ENCODE assay signal across 9 cellular contexts in the genomic region with DNA sequence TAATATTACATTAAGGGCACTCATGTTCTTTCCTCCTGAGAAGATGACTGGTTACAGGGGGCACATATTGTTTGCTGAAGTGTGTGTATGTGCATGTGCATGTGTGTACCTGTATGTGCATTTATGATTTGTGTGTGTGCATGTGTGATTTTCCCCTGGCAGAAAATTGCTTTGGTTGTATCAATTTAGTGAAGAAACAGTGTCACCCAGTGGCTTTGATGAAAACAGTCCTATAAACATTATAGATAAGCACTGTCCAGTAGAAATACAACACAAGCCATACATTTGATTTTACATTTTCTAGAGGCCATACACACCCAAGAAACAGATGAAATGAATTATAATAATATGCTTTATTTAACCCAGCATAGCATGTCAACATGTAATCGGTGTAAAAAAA. TPM values are rescaled to one million over a fixed set of nuclear protein-coding genes. Genes with fewer than 3 reads are reported as not detected.
DNase-seq lines count a peak whose midpoint lies in the region; ATAC-seq and TF ChIP-seq lines count a peak whose summit lies in the region.
"Had no signal": no experiment of that assay in that cellular context is flagged by ENCODE, and none has a peak within 500 bp of the region (broad histone marks: within the 10 kb centered on the region; RNA-seq: fewer than 3 reads in every experiment).

No MANE protein-coding gene starts in this region.

- no peaks in the 10 kb centered on the region for H3K27me3 ChIP-seq in BE2C
- no peaks in the 10 kb centered on the region for H3K27me3 ChIP-seq in IMR-90 (ENCODE audit: control insufficient read depth, insufficient read depth, low read length)
- H3K27me3 ChIP-seq in body of pancreas: peaks cover 0 to 3% of the 10 kb centered on the region in 2 donors

- H3K27me3 Mint-ChIP-seq in natural killer cell treated with Interleukin-12 subunit alpha and Interleukin-12 subunit beta and Interleukin-15 and Interleukin-18, amount 100 ng/mL, for 72 hours: peaks cover 17 to 18% of the 10 kb centered on the region in 2 donors

- H3K79me1 ChIP-seq in IMR-90 (ENCODE audit: low read depth in 1 of 2, low read length in 2 of 2): no peaks in the 10 kb centered on the region

- no peak overlapping the region for H4K5ac ChIP-seq in IMR-90 (ENCODE audit: low read depth, low read length)

- H3K14ac ChIP-seq in IMR-90 (replicated peaks; ENCODE audit: low read depth, low read length): no peak overlapping the region

- no peaks in the 10 kb centered on the region for H3K9me3 Mint-ChIP-seq in natural killer cell treated with Interleukin-12 subunit alpha and Interleukin-12 subunit beta and Interleukin-15 and Interleukin-18, amount 100 ng/mL, for 72 hours

- no peak overlapping the region for H2BK20ac ChIP-seq in IMR-90 (ENCODE audit: low read depth, low read length)

- H3K4me1 Mint-ChIP-seq in natural killer cell treated with Interleukin-12 subunit alpha and Interleukin-12 subunit beta and Interleukin-15 and Interleukin-18, amount 100 ng/mL, for 72 hours (ENCODE audit: low read depth in 2 of 2): no peaks in the 10 kb centered on the region

- H3K18ac ChIP-seq in IMR-90 (ENCODE audit: low read depth, low read length): no peak overlapping the region

- H4K91ac ChIP-seq in IMR-90 (ENCODE audit: insufficient read depth, low read depth, low read length): no peak overlapping the region

- H3K9ac ChIP-seq in IMR-90 (ENCODE audit: low read depth, low read length): no peak overlapping the region

- no TSS peak for BruUV-seq in IMR-90 (replicated peaks; lab: Mats Ljungman, UMichigan)

- H2AK9ac ChIP-seq in IMR-90 (replicated peaks; ENCODE audit: low read depth, low read length, poor library complexity): no peak overlapping the region

- H3K27ac Mint-ChIP-seq in natural killer cell treated with Interleukin-12 subunit alpha and Interleukin-12 subunit beta and Interleukin-15 and Interleukin-18, amount 100 ng/mL, for 72 hours: no peak overlapping the region

- no peak overlapping the region for H2BK120ac ChIP-seq in IMR-90 (ENCODE audit: low read depth, low read length)

- H3K4ac ChIP-seq in IMR-90 (ENCODE audit: low read depth, low read length): no peak overlapping the region

- H3K9me3 ChIP-seq in BE2C (no peaks in the 10 kb centered on the region), IMR-90 (ENCODE audit: control insufficient read depth, insufficient read depth, low read length) (no peaks in the 10 kb centered on the region), body of pancreas (no peaks in the 10 kb centered on the region)

- POLR2A ChIA-PET in IMR-90 (lab: Charles Lee; ENCODE audit: unreplicated experiment): no interaction called here
- POLR2A ChIA-PET in RWPE1 (lab: Yijun Ruan, JAX; ENCODE audit: low non-redundant PET): no interaction called here

- H3K4me1 ChIP-seq in BE2C (peaks cover 5% of the 10 kb centered on the region), IMR-90 (ENCODE audit: control insufficient read depth, insufficient read depth, low read length) (no peaks in the 10 kb centered on the region), body of pancreas (peaks cover 8% of the 10 kb centered on the region)

- H3K4me3 Mint-ChIP-seq in natural killer cell treated with Interleukin-12 subunit alpha and Interleukin-12 subunit beta and Interleukin-15 and Interleukin-18, amount 100 ng/mL, for 72 hours: no peak overlapping the region

- H2BK15ac ChIP-seq in IMR-90 (ENCODE audit: low read depth, low read length): no peak overlapping the region

- no peak overlapping the region for H3K56ac ChIP-seq in IMR-90 (ENCODE audit: extremely low read depth, insufficient read depth, low read length)

- H3K36me3 ChIP-seq in BE2C (no peaks in the 10 kb centered on the region), IMR-90 (ENCODE audit: control insufficient read depth, insufficient read depth, low read length) (no peaks in the 10 kb centered on the region), body of pancreas (replicated peaks in 1 of 2; ENCODE audit: insufficient read depth in 1 of 2, low read depth in 2 of 2) (no peaks in the 10 kb centered on the region)

- no peaks in the 10 kb centered on the region for H4K20me1 ChIP-seq in IMR-90 (ENCODE audit: insufficient read depth, low read length)

- no peak overlapping the region for H4K8ac ChIP-seq in IMR-90 (ENCODE audit: low read depth in 2 of 2, low read length in 2 of 2)

- no peak overlapping the region for H2AK5ac ChIP-seq in IMR-90 (ENCODE audit: low read depth, low read length)

- H3K4me3 ChIP-seq in BE2C (ENCODE audit: low read depth, low read length): no peak overlapping the region
- H3K4me3 ChIP-seq in IMR-90 (ENCODE audit: insufficient read depth, low read depth, low read length): no peak overlapping the region
- no peak overlapping the region for H3K4me3 ChIP-seq in body of pancreas

- no peak for TF ChIP-seq POLR2A in IMR-90 (IDR thresholded peaks at IDR 0.05; ENCODE audit: low read depth, low read length)
- TF ChIP-seq POLR2A in body of pancreas (IDR thresholded peaks at IDR 0.05): no peak

- no peak overlapping the region for H2BK5ac ChIP-seq in IMR-90 (ENCODE audit: low read depth, low read length, poor library complexity, severe bottlenecking)

- 0 out of 2 replicates have a peak, but pooled peaks have one; percentile 11 for ATAC-seq in IMR-90 (ENCODE audit: low read depth)
- no peak for ATAC-seq in body of pancreas
- no peak for ATAC-seq in natural killer cell treated with Interleukin-12 subunit alpha and Interleukin-12 subunit beta and Interleukin-15 and Interleukin-18, amount 100 ng/mL, for 72 hours

- in situ Hi-C loops in IMR-90 (cut with MboI; ENCODE audit: low sequenced_read_pairs): loop anchor here (10.0 kb wide), 1 partner anchor 462 kb away; no protein-coding TSS in a partner anchor

- TF ChIP-seq CTCF in BE2C (IDR thresholded peaks at IDR 0.05; ENCODE audit: low read depth, low read length) (peak; percentile 57), IMR-90 (conservative IDR thresholded peaks at IDR 0.05; ENCODE audit: low read depth, low read length) (peak; percentile 52), body of pancreas (IDR thresholded peaks at IDR 0.05) (peak in 6 of 7 experiments; percentile 19 to 61 (median 54)), RWPE1 (conservative IDR thresholded peaks at IDR 0.05; ENCODE audit: low read depth) (no peak)

- H3K4me2 ChIP-seq in IMR-90 (ENCODE audit: low read depth, low read length): no peak overlapping the region

- no CpG with 5 or more reads among the region's 1 CpG for WGBS in IMR-90 (ENCODE audit: extremely low coverage in 2 of 2, insufficient read length in 1 of 2), 2 experiments
- WGBS in body of pancreas, 2 donors: 80 to 85% methylated on average over 1 of the region's 1 CpG

- H3K27ac ChIP-seq in IMR-90 (ENCODE audit: insufficient read depth, low read length) (no peak overlapping the region), body of pancreas (no peak overlapping the region), RWPE1 (no peak overlapping the region)

- peak; percentile 13 for DNase-seq in BE2C
- peak; percentile 30 for DNase-seq in IMR-90
- no peak for DNase-seq in body of pancreas
- peak; percentile 40 for DNase-seq in left kidney (ENCODE audit: low read depth, low spot score)
- no peak for DNase-seq in natural killer cell treated with Interleukin-12 subunit alpha and Interleukin-12 subunit beta and Interleukin-15 and Interleukin-18, amount 100 ng/mL, for 72 hours (ENCODE audit: low spot score)
- no peak for DNase-seq in NCI-H510A treated with DMSO at 0.1 percent for 48 hours (lab: John Stamatoyannopoulos, UW)
- DNase-seq in nucleus accumbens (lab: John Stamatoyannopoulos, UW): no peak
- DNase-seq in RWPE1 (ENCODE audit: low spot score): no peak
- DNase-seq: NCI-H524 treated with DMSO at 0.1 percent for 48 hours had no signal

- CTCF ChIA-PET in IMR-90 (lab: Yijun Ruan, JAX) (interaction anchor here (0.6 to 1.2 kb wide), 4 partner anchors 18 to 640 kb away, joined by 3 read pairs; no protein-coding TSS in a partner anchor), RWPE1 (lab: Yijun Ruan, JAX) (no interaction called here)

- no peak overlapping the region for H2AFZ ChIP-seq in IMR-90 (replicated peaks; ENCODE audit: low read length, poor library complexity)

- intact Hi-C loops in IMR-90 (cut with micrococcal nuclease): loop anchor here (5.0 kb wide), 1 partner anchor 725 kb away; no protein-coding TSS in a partner anchor
- intact Hi-C loops in body of pancreas (cut with DNase I): loop anchor here (10.0 kb wide), 1 partner anchor 462 kb away; no protein-coding TSS in a partner anchor

- peak; percentile 50 for TF ChIP-seq RAD21 in IMR-90 (IDR thresholded peaks at IDR 0.05; ENCODE audit: low read length)

- dilution Hi-C loops in IMR-90 (cut with HindIII; ENCODE audit: low sequenced_read_pairs, unreplicated experiment): no loop called here

- no peak overlapping the region for H3K23ac ChIP-seq in IMR-90 (ENCODE audit: low read depth, low read length)

- no peaks in the 10 kb centered on the region for H3K9me1 ChIP-seq in IMR-90 (ENCODE audit: insufficient read depth, low read length)

- no peaks in the 10 kb centered on the region for H3K36me3 Mint-ChIP-seq in natural killer cell treated with Interleukin-12 subunit alpha and Interleukin-12 subunit beta and Interleukin-15 and Interleukin-18, amount 100 ng/mL, for 72 hours

TF ChIP-seq in IMR-90, 13 proteins besides CTCF, POLR2A, EP300 and RAD21:
- TF ChIP-seq SMC3 (IDR thresholded peaks at IDR 0.05; ENCODE audit: low read depth, low read length): peak; percentile 42
- TF ChIP-seq CEBPB (IDR thresholded peaks at IDR 0.05; ENCODE audit: low read depth, low read length): no peak
- TF ChIP-seq RCOR1 (IDR thresholded peaks at IDR 0.05; ENCODE audit: insufficient replicate concordance, low read length): no peak
- TF ChIP-seq RFX5 (IDR thresholded peaks at IDR 0.05; ENCODE audit: low read depth, low read length): no peak
- TF ChIP-seq MAFK (IDR thresholded peaks at IDR 0.05; ENCODE audit: low read depth, low read length): no peak
- no peak for TF ChIP-seq MXI1 (IDR thresholded peaks at IDR 0.05; ENCODE audit: borderline replicate concordance, low read depth, low read length)

RNA-seq across cellular contexts. Expression of a gene that starts 8.6 kb away (rescaled TPM):
- polyA plus RNA-seq in BE2C (2012; ENCODE audit: insufficient read depth, insufficient read length, low read depth): 0.26 TPM
- total RNA-seq in IMR-90 (2012; rRNA removed): 0.18 and 0.28 TPM in 2 replicates
- 0.01 and 0.09 TPM in 2 replicates for polyA plus RNA-seq in IMR-90 (2012; rRNA removed)
- polyA plus RNA-seq in IMR-90 (2012; cell fraction: cytosol; rRNA removed): 0.01 and 0.02 TPM in 2 replicates
- polyA plus RNA-seq in IMR-90 (2012; cell fraction: nucleus; rRNA removed; ENCODE audit: low replicate concordance): 0.05 and 0.10 TPM in 2 replicates
- total RNA-seq in body of pancreas: 10 to 100 TPM; 20.5 to 28.3 TPM
- not detected for total RNA-seq in natural killer cell treated with Interleukin-12 subunit alpha and Interleukin-12 subunit beta and Interleukin-15 and Interleukin-18, amount 100 ng/mL, for 72 hours

Comparison
In these comparisons a context has a peak if more than half of its experiments do, and no peak if none do; other contexts are left out.
1. DNase-seq: peak in BE2C (single experiment), IMR-90 (single experiment) and left kidney (single experiment); none in body of pancreas (0 of 4), natural killer cell treated with Interleukin-12 subunit alpha and Interleukin-12 subunit beta and Interleukin-15 and Interleukin-18, amount 100 ng/mL, for 72 hours (single experiment), NCI-H510A treated with DMSO at 0.1 percent for 48 hours (single experiment), nucleus accumbens (0 of 56) and RWPE1 (single experiment).
2. RNA of a gene that starts 8.6 kb away (total RNA-seq): 20.5 to 28.3 TPM in body of pancreas; 0.18 to 0.28 TPM in IMR-90 and not detected in natural killer cell treated with Interleukin-12 subunit alpha and Interleukin-12 subunit beta and Interleukin-15 and Interleukin-18, amount 100 ng/mL, for 72 hours; every median in the first group is over 10 times any median in the second.